ENCODE assay signal across 26 cellular contexts in genomic region chr11:131524186-131524585, GRCh38.
"Had no signal": no experiment of that assay in that cellular context is flagged by ENCODE, and none has a peak within 500 bp of the region (broad histone marks: within the 10 kb centered on the region; RNA-seq: fewer than 3 reads in every experiment).

No MANE protein-coding gene starts in this region.

- ATAC-seq: left cardiac atrium; left lung; naive thymus-derived CD8-positive, alpha-beta T cell; pancreas; right cardiac atrium; sciatic nerve; stimulated activated effector memory CD8-positive, alpha-beta T cell treated with anti-CD3 and anti-CD28 coated beads, Interleukin-12 subunit alpha, Interleukin-12 subunit beta, amount 100 ng/mL, for 72 hours; stimulated activated naive CD8-positive, alpha-beta T cell treated with anti-CD3 and anti-CD28 coated beads, Interleukin-15, amount 100 ng/mL, for 72 hours had no signal

- H3K9me3 Mint-ChIP-seq: stimulated activated effector memory CD8-positive, alpha-beta T cell treated with anti-CD3 and anti-CD28 coated beads, Interleukin-12 subunit alpha, Interleukin-12 subunit beta, amount 100 ng/mL, for 72 hours; stimulated activated naive CD8-positive, alpha-beta T cell treated with anti-CD3 and anti-CD28 coated beads, Interleukin-15, amount 100 ng/mL, for 72 hours had no signal

- H3K27me3 ChIP-seq: left lung, testis, thyroid gland, transverse colon, upper lobe of left lung had no signal

- H3K4me3 Mint-ChIP-seq: stimulated activated effector memory CD8-positive, alpha-beta T cell treated with anti-CD3 and anti-CD28 coated beads, Interleukin-12 subunit alpha, Interleukin-12 subunit beta, amount 100 ng/mL, for 72 hours; stimulated activated naive CD8-positive, alpha-beta T cell treated with anti-CD3 and anti-CD28 coated beads, Interleukin-15, amount 100 ng/mL, for 72 hours had no signal

- DNase-seq: head of caudate nucleus; hippocampal formation; kidney glomerular epithelial cell; left cardiac atrium; left lung; lower lobe of right lung; mammary epithelial cell; mesenchymal stem cell; naive thymus-derived CD8-positive, alpha-beta T cell; nucleus accumbens; pancreas; posterior cingulate gyrus; retina; right cardiac atrium; small intestine; spleen; stimulated activated CD4-positive, alpha-beta T cell treated with anti-CD3 and anti-CD28 coated beads, Interleukin-4, amount 100 ng/mL, for 24 hours; stimulated activated naive CD4-positive, alpha-beta T cell treated with Interleukin-2 at 50 U/mL for 16 hours; stimulated activated naive CD8-positive, alpha-beta T cell treated with anti-CD3 and anti-CD28 coated beads, Interleukin-15, amount 100 ng/mL, for 72 hours; testis; thyroid gland; transverse colon; upper lobe of left lung had no signal

- H3K36me3 ChIP-seq: left lung, lower lobe of right lung, pancreas, prostate gland, spleen, thyroid gland, transverse colon, upper lobe of left lung had no signal

- H3K27ac ChIP-seq: left lung, lower lobe of right lung, pancreas, prostate gland, spleen, testis, thyroid gland, transverse colon, upper lobe of left lung had no signal

- H3K4me1 ChIP-seq: left lung, lower lobe of right lung, pancreas, prostate gland, spleen, testis, thyroid gland, transverse colon, upper lobe of left lung had no signal

- H3K27me3 Mint-ChIP-seq: stimulated activated naive CD8-positive, alpha-beta T cell treated with anti-CD3 and anti-CD28 coated beads, Interleukin-15, amount 100 ng/mL, for 72 hours had no signal

- H3K27ac Mint-ChIP-seq: stimulated activated effector memory CD8-positive, alpha-beta T cell treated with anti-CD3 and anti-CD28 coated beads, Interleukin-12 subunit alpha, Interleukin-12 subunit beta, amount 100 ng/mL, for 72 hours; stimulated activated naive CD8-positive, alpha-beta T cell treated with anti-CD3 and anti-CD28 coated beads, Interleukin-15, amount 100 ng/mL, for 72 hours had no signal

- H3K36me3 Mint-ChIP-seq: naive thymus-derived CD8-positive, alpha-beta T cell; stimulated activated effector memory CD8-positive, alpha-beta T cell treated with anti-CD3 and anti-CD28 coated beads, Interleukin-12 subunit alpha, Interleukin-12 subunit beta, amount 100 ng/mL, for 72 hours had no signal

- H3K4me1 Mint-ChIP-seq: naive thymus-derived CD8-positive, alpha-beta T cell; stimulated activated effector memory CD8-positive, alpha-beta T cell treated with anti-CD3 and anti-CD28 coated beads, Interleukin-12 subunit alpha, Interleukin-12 subunit beta, amount 100 ng/mL, for 72 hours; stimulated activated naive CD8-positive, alpha-beta T cell treated with anti-CD3 and anti-CD28 coated beads, Interleukin-15, amount 100 ng/mL, for 72 hours had no signal

- H3K4me3 ChIP-seq: left lung, lower lobe of right lung, pancreas, prostate gland, spleen, testis, thyroid gland, transverse colon, upper lobe of left lung had no signal
